In the genomic region with DNA sequence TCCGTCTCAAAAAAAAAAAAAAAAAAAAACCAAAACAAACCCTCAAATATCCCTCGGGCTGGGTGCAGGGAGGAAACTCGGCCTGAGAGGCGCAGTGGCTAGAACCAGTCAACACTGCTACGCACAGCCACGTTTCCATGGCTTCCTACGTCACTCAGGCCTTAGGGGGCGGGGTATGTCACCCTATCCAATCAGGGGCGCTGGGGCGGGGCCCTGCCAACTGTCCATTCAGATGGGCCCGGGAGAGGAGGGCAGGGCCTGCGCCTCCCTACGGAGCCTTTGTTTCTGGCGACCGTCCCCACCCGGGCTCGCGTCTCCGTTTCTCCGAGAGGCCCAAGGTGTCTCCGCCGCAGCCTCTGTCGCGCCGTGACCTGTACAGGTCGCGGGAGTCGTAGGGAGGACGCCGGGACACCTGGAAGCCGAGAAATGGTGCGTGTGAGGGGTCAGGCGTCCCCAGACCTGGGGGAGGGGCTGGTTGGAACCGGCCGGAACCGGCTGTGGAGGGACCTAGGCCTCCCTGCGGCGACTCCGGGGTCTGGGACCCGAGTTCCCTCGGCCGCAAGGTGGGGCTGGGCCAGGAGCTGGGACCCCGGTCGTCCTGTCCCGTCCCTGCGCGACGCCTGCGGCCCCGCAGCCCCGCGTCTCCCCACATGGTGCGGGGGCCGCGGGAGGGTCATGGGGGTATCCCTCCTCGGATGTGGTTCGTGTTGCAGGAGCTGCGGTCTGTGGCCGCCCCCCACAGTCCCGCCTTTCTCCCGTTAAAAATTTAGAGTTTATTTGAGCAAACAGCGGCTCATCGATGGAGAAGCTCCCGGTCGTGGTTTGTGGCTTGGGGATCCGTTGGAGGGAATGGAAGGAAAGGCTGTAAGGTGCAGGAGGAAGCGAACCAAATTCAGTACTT, we compare ENCODE assay signal across 8 cellular contexts. TPM values are rescaled to one million over a fixed set of nuclear protein-coding genes. Genes with fewer than 3 reads are reported as not detected.
DNase-seq lines count a peak whose midpoint lies in the region; ATAC-seq and TF ChIP-seq lines count a peak whose summit lies in the region.

A gene (plus strand): TSS at position 282 of the 901 bp plus-strand sequence. CDS start 145 bp downstream, at position 427.

- peak within 1 kb of the TSS; percentile 90 to 95 (median 93) for H3K27ac Mint-ChIP-seq in CD4-positive, alpha-beta memory T cell
- H3K27ac Mint-ChIP-seq in activated CD8-positive, alpha-beta T cell treated with anti-CD3 and anti-CD28 coated beads for 36 hours: peak within 1 kb of the TSS; percentile 89

- H3K36me3 ChIP-seq in CD4-positive, alpha-beta memory T cell (ENCODE audit: insufficient read depth, low read length): no peaks in the 10 kb centered on the region
- H3K36me3 ChIP-seq in ectodermal cell (ENCODE audit: control insufficient read depth, insufficient read depth, low read length) (peaks cover 2% of the 10 kb centered on the region), lower lobe of right lung (no peaks in the 10 kb centered on the region)

- peak within 1 kb of the TSS; percentile 77 for H3K27ac ChIP-seq in CD4-positive, alpha-beta memory T cell (ENCODE audit: low read depth, low read length)
- H3K27ac ChIP-seq in ectodermal cell (ENCODE audit: insufficient read depth, low read depth, low read length, poor library complexity, severe bottlenecking): peak within 1 kb of the TSS; percentile 98
- peak within 1 kb of the TSS; percentile 94 for H3K27ac ChIP-seq in lower lobe of right lung

- no peaks in the 10 kb centered on the region for H3K9me3 ChIP-seq in CD4-positive, alpha-beta memory T cell (ENCODE audit: control insufficient read depth in 1 of 2, low read length in 2 of 2)
- no peaks in the 10 kb centered on the region for H3K9me3 ChIP-seq in ectodermal cell (ENCODE audit: control insufficient read depth, low read length)
- no peaks in the 10 kb centered on the region for H3K9me3 ChIP-seq in lower lobe of right lung

- H3K36me3 Mint-ChIP-seq in CD4-positive, alpha-beta memory T cell: peaks cover 3 to 6% of the 10 kb centered on the region in 2 donors
- H3K36me3 Mint-ChIP-seq in activated CD8-positive, alpha-beta T cell treated with anti-CD3 and anti-CD28 coated beads for 36 hours (ENCODE audit: low read depth): peaks cover 12% of the 10 kb centered on the region

- DNase-seq in CD4-positive, alpha-beta memory T cell: peak; percentile 95 to 99 (median 96)
- DNase-seq in NCI-H82 treated with DMSO at 0.1 percent for 48 hours (lab: John Stamatoyannopoulos, UW; ENCODE audit: unreplicated experiment) (peak; percentile 87), lower lobe of right lung (peak; percentile 99)
- peak; percentile 100 for DNase-seq in activated CD8-positive, alpha-beta T cell treated with anti-CD3 and anti-CD28 coated beads for 36 hours
- DNase-seq in stimulated activated CD4-positive, alpha-beta T cell treated with anti-CD3 and anti-CD28 coated beads, TNF-alpha, amount 100 ng/mL, for 24 hours (ENCODE audit: low read depth in 3 of 3): peak; percentile 93 to 98 (median 98)

- no peaks in the 10 kb centered on the region for H3K27me3 Mint-ChIP-seq in CD4-positive, alpha-beta memory T cell
- no peaks in the 10 kb centered on the region for H3K27me3 Mint-ChIP-seq in activated CD8-positive, alpha-beta T cell treated with anti-CD3 and anti-CD28 coated beads for 36 hours

- 1% methylated on average over 67 of the region's 67 CpGs for WGBS in ectodermal cell, 2 experiments

- H3K9me3 Mint-ChIP-seq in CD4-positive, alpha-beta memory T cell: no peaks in the 10 kb centered on the region
- H3K9me3 Mint-ChIP-seq in activated CD8-positive, alpha-beta T cell treated with anti-CD3 and anti-CD28 coated beads for 36 hours: no peaks in the 10 kb centered on the region

- intact Hi-C loops in CD4-positive, alpha-beta memory T cell (cut with micrococcal nuclease): loop anchor here (1.0 to 2.0 kb wide), 2 partner anchors 39 to 162 kb away; a partner anchor contains a TSS
- intact Hi-C loops in activated CD8-positive, alpha-beta T cell treated with anti-CD3 and anti-CD28 coated beads for 36 hours (cut with micrococcal nuclease): loop anchor here (5.0 kb wide), 1 partner anchor 70 kb away; a partner anchor contains a TSS
- intact Hi-C loops in lower lobe of right lung (cut with DNase I): no loop called here

- peak within 1 kb of the TSS; percentile 86 to 97 (median 92) for H3K4me3 Mint-ChIP-seq in CD4-positive, alpha-beta memory T cell
- peak within 1 kb of the TSS; percentile 88 for H3K4me3 Mint-ChIP-seq in activated CD8-positive, alpha-beta T cell treated with anti-CD3 and anti-CD28 coated beads for 36 hours

- peak; percentile 5 for TF ChIP-seq CTCF in activated CD8-positive, alpha-beta T cell treated with anti-CD3 and anti-CD28 coated beads for 36 hours (IDR thresholded peaks at IDR 0.05)
- peak; percentile 39 for TF ChIP-seq CTCF in lower lobe of right lung (IDR thresholded peaks at IDR 0.05)

- H3K27me3 ChIP-seq in CD4-positive, alpha-beta memory T cell (ENCODE audit: insufficient read depth, low read length): no peaks in the 10 kb centered on the region
- H3K27me3 ChIP-seq in ectodermal cell (ENCODE audit: control insufficient read depth, insufficient read depth, low read length, poor library complexity, severe bottlenecking): no peaks in the 10 kb centered on the region
- H3K27me3 ChIP-seq in lower lobe of right lung (ENCODE audit: low read depth): no peaks in the 10 kb centered on the region

- POLR2A ChIA-PET in CD4-positive, alpha-beta memory T cell (lab: Charles Lee; ENCODE audit: partially characterized antibody): interaction anchor here (0.6 to 1.6 kb wide), 10 partner anchors 9 to 617 kb away, joined by 3 to 7 read pairs (median 4); a partner anchor contains a TSS
- POLR2A ChIA-PET in activated CD8-positive, alpha-beta T cell treated with anti-CD3 and anti-CD28 coated beads for 36 hours (lab: Charles Lee): interaction anchor here (0.5 to 1.2 kb wide), 5 partner anchors 15 to 70 kb away, joined by 3 to 6 read pairs (median 3); no protein-coding TSS in a partner anchor

- peaks cover 15% of the 10 kb centered on the region for H3K4me1 ChIP-seq in CD4-positive, alpha-beta memory T cell (ENCODE audit: insufficient read depth, low read length)
- no peaks in the 10 kb centered on the region for H3K4me1 ChIP-seq in ectodermal cell (ENCODE audit: control insufficient read depth, insufficient read depth, low read length)
- H3K4me1 ChIP-seq in lower lobe of right lung: peaks cover 14% of the 10 kb centered on the region

- H3K4me3 ChIP-seq in CD4-positive, alpha-beta memory T cell (ENCODE audit: low read length in 2 of 2): peak within 1 kb of the TSS; percentile 44 to 87
- H3K4me3 ChIP-seq in ectodermal cell (ENCODE audit: insufficient read depth, low read depth, low read length): peak within 1 kb of the TSS; percentile 74
- peak within 1 kb of the TSS; percentile 87 for H3K4me3 ChIP-seq in lower lobe of right lung

- CTCF ChIA-PET in CD4-positive, alpha-beta memory T cell (lab: Charles Lee; ENCODE audit: partially characterized antibody): interaction anchor here (0.7 to 1.2 kb wide), 3 partner anchors 61 to 366 kb away, joined by 3 to 6 read pairs (median 3); no protein-coding TSS in a partner anchor
- CTCF ChIA-PET in activated CD8-positive, alpha-beta T cell treated with anti-CD3 and anti-CD28 coated beads for 36 hours (lab: Charles Lee): interaction anchor here (0.9 kb wide), 3 partner anchors 9 to 223 kb away, joined by 3 read pairs; a partner anchor contains a TSS

- ATAC-seq in GM19438 (IDR thresholded peaks at IDR 0.05; ENCODE audit: low read depth, unreplicated experiment) (peak; percentile 95), HG03575 (IDR thresholded peaks at IDR 0.05; ENCODE audit: extremely low read depth, insufficient number of reproducible peaks, low FRiP score, unreplicated experiment) (peak; percentile 85), lower lobe of right lung (peak; percentile 100)
- peak; percentile 100 for ATAC-seq in activated CD8-positive, alpha-beta T cell treated with anti-CD3 and anti-CD28 coated beads for 36 hours

- peaks cover 9 to 31% (median 19%) of the 10 kb centered on the region in 4 donors for H3K4me1 Mint-ChIP-seq in CD4-positive, alpha-beta memory T cell
- peaks cover 30% of the 10 kb centered on the region for H3K4me1 Mint-ChIP-seq in activated CD8-positive, alpha-beta T cell treated with anti-CD3 and anti-CD28 coated beads for 36 hours (ENCODE audit: low read depth)

RNA-seq across cellular contexts. Expression of the gene that starts here (rescaled TPM):
- total RNA-seq in CD4-positive, alpha-beta memory T cell: 10 to 100 TPM; 11.5 to 12.6 TPM
- polyA plus RNA-seq in CD4-positive, alpha-beta memory T cell: 10 to 100 TPM in 1 of 2 donors, 1 to 10 TPM in 1; 6.8 to 10.3 TPM
- 1 to 10 TPM; 6.1 to 6.5 TPM for total RNA-seq in activated CD8-positive, alpha-beta T cell treated with anti-CD3 and anti-CD28 coated beads for 36 hours
- 25.0 TPM for polyA plus RNA-seq in ectodermal cell (2013, experiment 1 of 4)
- 26.9 TPM for polyA plus RNA-seq in ectodermal cell (2013, experiment 2 of 4)
- 22.4 TPM for polyA plus RNA-seq in ectodermal cell (2013, experiment 3 of 4)
- polyA plus RNA-seq in ectodermal cell (2013, experiment 4 of 4): 25.0 TPM
- total RNA-seq in lower lobe of right lung: 9.4 TPM

Comparison
In these comparisons a context has a peak if more than half of its experiments do, and no peak if none do; other contexts are left out.
1. Peak in every context shown above with its lines: DNase-seq, ATAC-seq, H3K4me3 ChIP-seq and H3K27ac ChIP-seq.